ENCODE assay signal across 11 cellular contexts in the genomic region with DNA sequence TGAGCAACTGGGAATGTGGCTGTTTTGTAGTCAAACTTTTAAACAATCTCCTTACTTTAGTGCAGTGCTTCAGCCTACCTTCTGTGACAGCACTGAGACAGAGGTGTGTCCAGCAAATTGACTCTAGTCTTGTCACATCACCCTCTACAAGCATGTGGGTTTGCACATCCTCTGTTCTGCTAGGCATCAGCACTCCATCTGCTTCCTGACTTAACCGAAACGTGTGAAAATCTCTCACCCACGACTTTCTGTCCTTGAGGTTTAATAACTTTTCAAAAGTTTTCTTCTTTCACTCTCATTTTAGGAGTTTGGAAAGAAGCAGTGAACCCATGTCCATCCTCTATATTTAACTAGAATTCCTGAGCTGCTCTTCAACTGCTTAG. TPM values are rescaled to one million over a fixed set of nuclear protein-coding genes. Genes with fewer than 3 reads are reported as not detected.
DNase-seq lines count a peak whose midpoint lies in the region; ATAC-seq lines count a peak whose summit lies in the region.
"Had no signal": no experiment of that assay in that cellular context is flagged by ENCODE, and none has a peak within 500 bp of the region (broad histone marks: within the 10 kb centered on the region; RNA-seq: fewer than 3 reads in every experiment).

No MANE protein-coding gene starts in this region.

- peak overlapping the region; percentile 78 for H3K4me3 Mint-ChIP-seq in natural killer cell treated with Interleukin-12 subunit alpha and Interleukin-12 subunit beta and Interleukin-15 and Interleukin-18, amount 100 ng/mL, for 72 hours

- H3K36me3 Mint-ChIP-seq in natural killer cell treated with Interleukin-12 subunit alpha and Interleukin-12 subunit beta and Interleukin-15 and Interleukin-18, amount 100 ng/mL, for 72 hours = no peaks in the 10 kb centered on the region

- ATAC-seq in GM18909 (IDR thresholded peaks at IDR 0.05; ENCODE audit: poor library complexity, unreplicated experiment) (peak; percentile 96), GM21717 (IDR thresholded peaks at IDR 0.05; ENCODE audit: unreplicated experiment) (peak; percentile 97), HG03354 (IDR thresholded peaks at IDR 0.05; ENCODE audit: poor library complexity, severe bottlenecking, unreplicated experiment) (peak; percentile 95)
- peak; percentile 95 to 98 for ATAC-seq in natural killer cell treated with Interleukin-12 subunit alpha and Interleukin-12 subunit beta and Interleukin-15 and Interleukin-18, amount 100 ng/mL, for 72 hours
- ATAC-seq: heart left ventricle had no signal

- no peaks in the 10 kb centered on the region for H3K27me3 Mint-ChIP-seq in natural killer cell treated with Interleukin-12 subunit alpha and Interleukin-12 subunit beta and Interleukin-15 and Interleukin-18, amount 100 ng/mL, for 72 hours

- H3K9me3 Mint-ChIP-seq in natural killer cell treated with Interleukin-12 subunit alpha and Interleukin-12 subunit beta and Interleukin-15 and Interleukin-18, amount 100 ng/mL, for 72 hours = peaks cover 3% of the 10 kb centered on the region

- H3K4me1 Mint-ChIP-seq in natural killer cell treated with Interleukin-12 subunit alpha and Interleukin-12 subunit beta and Interleukin-15 and Interleukin-18, amount 100 ng/mL, for 72 hours (ENCODE audit: low read depth in 2 of 2) = peaks cover 45 to 48% of the 10 kb centered on the region in 2 donors

- peak; percentile 75 for DNase-seq in natural killer cell treated with Interleukin-12 subunit alpha and Interleukin-12 subunit beta and Interleukin-15 and Interleukin-18, amount 100 ng/mL, for 72 hours (ENCODE audit: low spot score)
- DNase-seq in inferior parietal cortex (ENCODE audit: extremely low spot score) = no peak
- DNase-seq in GOT3 (lab: John Stamatoyannopoulos, UW) = no peak
- DNase-seq in NCI-H2107 treated with DMSO at 0.1 percent for 48 hours (lab: John Stamatoyannopoulos, UW; ENCODE audit: unreplicated experiment) = no peak
- DNase-seq: activated CD4-positive, alpha-beta T cell treated with anti-CD3 and anti-CD28 coated beads, Interleukin-2, amount 50 U/mL, for 4 hours; heart left ventricle had no signal

- peak overlapping the region; percentile 78 to 84 for H3K27ac Mint-ChIP-seq in natural killer cell treated with Interleukin-12 subunit alpha and Interleukin-12 subunit beta and Interleukin-15 and Interleukin-18, amount 100 ng/mL, for 72 hours

RNA-seq across cellular contexts. Expression of gene TTR, which starts 42.6 kb away (rescaled TPM):
- not detected for total RNA-seq in natural killer cell treated with Interleukin-12 subunit alpha and Interleukin-12 subunit beta and Interleukin-15 and Interleukin-18, amount 100 ng/mL, for 72 hours
- total RNA-seq: cardiac septum, heart left ventricle, LHCN-M2 had no signal

RNA-seq across cellular contexts. Expression of gene B4GALT6, which starts 50.1 kb away (rescaled TPM):
- 10 to 100 TPM in 1 of 2 donors, 1 to 10 TPM in 1; 2.3 to 23.6 TPM for total RNA-seq in natural killer cell treated with Interleukin-12 subunit alpha and Interleukin-12 subunit beta and Interleukin-15 and Interleukin-18, amount 100 ng/mL, for 72 hours
- total RNA-seq: LHCN-M2 had no signal
